In genomic region chr4:127549521-127549920, GRCh38 we compare ENCODE assay signal across 18 cellular contexts.
DNase-seq lines count a peak whose midpoint lies in the region; ATAC-seq lines count a peak whose summit lies in the region.
"Had no signal": no experiment of that assay in that cellular context is flagged by ENCODE, and none has a peak within 500 bp of the region (broad histone marks: within the 10 kb centered on the region; RNA-seq: fewer than 3 reads in every experiment).

No MANE protein-coding gene starts in this region.

- DNase-seq in NCI-H748 (lab: John Stamatoyannopoulos, UW; ENCODE audit: unreplicated experiment), result peak; percentile 0
- no peak for DNase-seq in NCI-H748 treated with DMSO at 0.1 percent for 48 hours (lab: John Stamatoyannopoulos, UW)
- peak; percentile 55 for DNase-seq in SW480 (ENCODE audit: low spot score)
- peak; percentile 49 for DNase-seq in kidney glomerular epithelial cell (lab: John Stamatoyannopoulos, UW)
- DNase-seq in NOMO-1 treated with DMSO at 0.1 percent for 48 hours (lab: John Stamatoyannopoulos, UW; ENCODE audit: unreplicated experiment), result no peak
- no peak for DNase-seq in NCI-H2081 (lab: John Stamatoyannopoulos, UW)
- DNase-seq in T-helper 17 cell, result no peak
- no peak for DNase-seq in naive thymus-derived CD4-positive, alpha-beta T cell
- DNase-seq: CD4-positive, alpha-beta memory T cell; DMS79 treated with DMSO at 0.1 percent for 48 hours; Kasumi-1; NCI-H187 treated with DMSO at 0.1 percent for 48 hours; NCI-H510A treated with DMSO at 0.1 percent for 48 hours; RPMI8226; SIG-M5 had no signal

- H3K27me3 ChIP-seq in naive thymus-derived CD4-positive, alpha-beta T cell (ENCODE audit: control insufficient read depth in 2 of 2, insufficient read depth in 2 of 2, low read length in 2 of 2), result no peaks in the 10 kb centered on the region

- H3K4me3 Mint-ChIP-seq in T-helper 17 cell, result no peak overlapping the region
- no peak overlapping the region for H3K4me3 Mint-ChIP-seq in naive thymus-derived CD4-positive, alpha-beta T cell
- H3K4me3 Mint-ChIP-seq: CD4-positive, alpha-beta memory T cell; IgD-negative memory B cell had no signal

- H3K4me1 ChIP-seq in naive thymus-derived CD4-positive, alpha-beta T cell (ENCODE audit: control insufficient read depth in 2 of 2, insufficient read depth in 2 of 2, low read length in 2 of 2), result no peaks in the 10 kb centered on the region

- ATAC-seq in T-helper 17 cell, result no peak
- ATAC-seq in naive thymus-derived CD4-positive, alpha-beta T cell, result no peak
- ATAC-seq: HCT116 had no signal

- H3K9me3 ChIP-seq in T-helper 17 cell (ENCODE audit: control insufficient read depth, low read length, poor library complexity, severe bottlenecking), result no peaks in the 10 kb centered on the region
- no peaks in the 10 kb centered on the region for H3K9me3 ChIP-seq in naive thymus-derived CD4-positive, alpha-beta T cell (ENCODE audit: control insufficient read depth in 2 of 3, low read length in 3 of 3)

- peaks cover 0 to 3% (median 0%) of the 10 kb centered on the region in 11 donors for H3K9me3 Mint-ChIP-seq in naive thymus-derived CD4-positive, alpha-beta T cell
- H3K9me3 Mint-ChIP-seq: IgD-negative memory B cell had no signal

- H3K36me3 Mint-ChIP-seq in T-helper 17 cell (ENCODE audit: low read depth), result no peaks in the 10 kb centered on the region
- no peaks in the 10 kb centered on the region for H3K36me3 Mint-ChIP-seq in naive thymus-derived CD4-positive, alpha-beta T cell
- H3K36me3 Mint-ChIP-seq: CD4-positive, alpha-beta memory T cell; IgD-negative memory B cell had no signal

- no peaks in the 10 kb centered on the region for H3K36me3 ChIP-seq in naive thymus-derived CD4-positive, alpha-beta T cell (ENCODE audit: control insufficient read depth in 2 of 3, insufficient read depth in 3 of 3, low read length in 3 of 3)

- no peaks in the 10 kb centered on the region for H3K4me1 Mint-ChIP-seq in T-helper 17 cell
- no peaks in the 10 kb centered on the region for H3K4me1 Mint-ChIP-seq in naive thymus-derived CD4-positive, alpha-beta T cell
- H3K4me1 Mint-ChIP-seq: CD4-positive, alpha-beta memory T cell had no signal

- no peak overlapping the region for H3K27ac ChIP-seq in naive thymus-derived CD4-positive, alpha-beta T cell (ENCODE audit: low read depth, low read length)
- H3K27ac ChIP-seq: 22Rv1 had no signal

- H3K27me3 Mint-ChIP-seq in T-helper 17 cell, result no peaks in the 10 kb centered on the region
- H3K27me3 Mint-ChIP-seq in naive thymus-derived CD4-positive, alpha-beta T cell, result peaks cover 0 to 4% (median 0%) of the 10 kb centered on the region in 5 donors

- POLR2A ChIA-PET in naive thymus-derived CD4-positive, alpha-beta T cell (lab: Charles Lee), result no interaction called here

- no peak overlapping the region for H3K4me3 ChIP-seq in naive thymus-derived CD4-positive, alpha-beta T cell (ENCODE audit: low read length)

- intact Hi-C loops in naive thymus-derived CD4-positive, alpha-beta T cell (cut with micrococcal nuclease), result no loop called here

- CTCF ChIA-PET in naive thymus-derived CD4-positive, alpha-beta T cell (lab: Charles Lee), result no interaction called here

- H3K27ac Mint-ChIP-seq in T-helper 17 cell, result no peak overlapping the region
- H3K27ac Mint-ChIP-seq in naive thymus-derived CD4-positive, alpha-beta T cell, result no peak overlapping the region
- H3K27ac Mint-ChIP-seq: CD4-positive, alpha-beta memory T cell; IgD-negative memory B cell had no signal

Comparison
In these comparisons a context has a peak if more than half of its experiments do, and no peak if none do; other contexts are left out.
1. DNase-seq: peak in NCI-H748 (single experiment), SW480 (single experiment) and kidney glomerular epithelial cell (single experiment); none in NCI-H748 treated with DMSO at 0.1 percent for 48 hours (single experiment), NOMO-1 treated with DMSO at 0.1 percent for 48 hours (single experiment), NCI-H2081 (0 of 2), T-helper 17 cell (0 of 3) and naive thymus-derived CD4-positive, alpha-beta T cell (0 of 9).